8 cellular contexts compared by ENCODE assay signal in genomic region chr10:75137533-75138438, GRCh38. TPM values are rescaled to one million over a fixed set of nuclear protein-coding genes. Genes with fewer than 3 reads are reported as not detected.
DNase-seq lines count a peak whose midpoint lies in the region; ATAC-seq and TF ChIP-seq lines count a peak whose summit lies in the region.

No MANE protein-coding gene starts in this region.

- DNase-seq in AG09309 (ENCODE audit: low read depth): peak; percentile 47
- DNase-seq in HCEC 1CT: peak; percentile 69
- no peak for DNase-seq in WTC11 (ENCODE audit: low spot score)
- no peak for DNase-seq in left ventricle myocardium inferior
- no peak for DNase-seq in lower lobe of right lung
- DNase-seq in GOT3 (lab: John Stamatoyannopoulos, UW): no peak

- H3K36me3 Mint-ChIP-seq in WTC11: peaks cover 3% of the 10 kb centered on the region; the same call in 1 of the 2 replicates

- no peaks in the 10 kb centered on the region for H3K27me3 Mint-ChIP-seq in WTC11 (ENCODE audit: low read depth)

- no peak for TF ChIP-seq CTCF in AG09309 (IDR thresholded peaks at IDR 0.05; ENCODE audit: control insufficient read depth, insufficient read depth, low read depth, low read length, missing control alignments)
- no peak for TF ChIP-seq CTCF in WTC11 (IDR thresholded peaks at IDR 0.05)
- TF ChIP-seq CTCF in left ventricle myocardium inferior (IDR thresholded peaks at IDR 0.05; ENCODE audit: borderline replicate concordance): no peak
- TF ChIP-seq CTCF in lower lobe of right lung (IDR thresholded peaks at IDR 0.05): no peak

- peaks cover 26% of the 10 kb centered on the region for H3K4me1 Mint-ChIP-seq in WTC11

- ATAC-seq in WTC11 (no peak), GM21526 (IDR thresholded peaks at IDR 0.05; ENCODE audit: low FRiP score, unreplicated experiment) (no peak), lower lobe of right lung (no peak), GM18868 (IDR thresholded peaks at IDR 0.05; ENCODE audit: unreplicated experiment) (no peak)

- H3K9me3 ChIP-seq in left ventricle myocardium inferior (replicated peaks) (no peaks in the 10 kb centered on the region), lower lobe of right lung (no peaks in the 10 kb centered on the region)

- intact Hi-C loops in left ventricle myocardium inferior (cut with micrococcal nuclease): no loop called here
- intact Hi-C loops in lower lobe of right lung (cut with DNase I): no loop called here

- H3K36me3 ChIP-seq in left ventricle myocardium inferior: no peaks in the 10 kb centered on the region
- H3K36me3 ChIP-seq in lower lobe of right lung: no peaks in the 10 kb centered on the region

- POLR2A ChIA-PET in WTC11 (lab: Charles Lee): no interaction called here

- H3K27ac Mint-ChIP-seq in WTC11: peak overlapping the region; percentile 66

- no peak overlapping the region for H3K4me3 Mint-ChIP-seq in WTC11

- CTCF ChIA-PET in WTC11 (lab: Charles Lee): interaction anchor here (0.7 to 1.3 kb wide), 2 partner anchors 96 to 544 kb away, joined by 3 read pairs; no protein-coding TSS in a partner anchor

- H3K27me3 ChIP-seq in left ventricle myocardium inferior (ENCODE audit: low read depth) (no peaks in the 10 kb centered on the region), lower lobe of right lung (ENCODE audit: low read depth) (no peaks in the 10 kb centered on the region)

- H3K9me3 Mint-ChIP-seq in WTC11: peaks cover 6% of the 10 kb centered on the region; the same call in 1 of the 2 replicates

- H3K27ac ChIP-seq in left ventricle myocardium inferior (replicated peaks) (peak overlapping the region; percentile 17), lower lobe of right lung (no peak overlapping the region)

- no peak overlapping the region for H3K4me3 ChIP-seq in AG09309 (ENCODE audit: control insufficient read depth, low read depth, low read length)
- H3K4me3 ChIP-seq in left ventricle myocardium inferior: no peak overlapping the region
- no peak overlapping the region for H3K4me3 ChIP-seq in lower lobe of right lung

- H3K4me1 ChIP-seq in left ventricle myocardium inferior (peaks cover 29% of the 10 kb centered on the region), lower lobe of right lung (peaks cover 13% of the 10 kb centered on the region)

TF ChIP-seq in WTC11, 78 proteins besides CTCF, POLR2A, EP300 and RAD21 (continues in another document):
- TF ChIP-seq RORB (CRISPR knock-in tag; IDR thresholded peaks at IDR 0.05) (no peak), FOXP4 (CRISPR knock-in tag; IDR thresholded peaks at IDR 0.05) (no peak), NFE2L1 (CRISPR knock-in tag; IDR thresholded peaks at IDR 0.05) (no peak), HMGXB4 (CRISPR knock-in tag; IDR thresholded peaks at IDR 0.05) (no peak), ARID4B (CRISPR knock-in tag; IDR thresholded peaks at IDR 0.05; ENCODE audit: borderline replicate concordance) (no peak), GRHL2 (CRISPR knock-in tag; IDR thresholded peaks at IDR 0.05; ENCODE audit: insufficient replicate concordance, severe bottlenecking) (no peak), ZNF263 (CRISPR knock-in tag; IDR thresholded peaks at IDR 0.05; ENCODE audit: low read depth) (no peak), GTF2I (CRISPR knock-in tag; conservative IDR thresholded peaks at IDR 0.05) (no peak), TEAD1 (CRISPR knock-in tag; IDR thresholded peaks at IDR 0.05) (no peak), ELF4 (CRISPR knock-in tag; IDR thresholded peaks at IDR 0.05; ENCODE audit: low read depth) (no peak), MAX (CRISPR knock-in tag; IDR thresholded peaks at IDR 0.05) (no peak), AR (CRISPR knock-in tag; IDR thresholded peaks at IDR 0.05) (no peak), SOX15 (CRISPR knock-in tag; IDR thresholded peaks at IDR 0.05) (no peak), TCF7 (CRISPR knock-in tag; IDR thresholded peaks at IDR 0.05; ENCODE audit: low read depth) (no peak)

RNA-seq across cellular contexts. Expression of gene SAMD8, which starts 26.3 kb away (rescaled TPM):
- total RNA-seq in WTC11 (2021): 20.9 to 23.0 TPM (median 21.7 TPM) in 3 replicates
- 24.6 TPM for total RNA-seq in left ventricle myocardium inferior
- total RNA-seq in lower lobe of right lung: 21.7 TPM

Comparison
In these comparisons a context has a peak if more than half of its experiments do, and no peak if none do; other contexts are left out.
1. DNase-seq: peak in AG09309 (single experiment) and HCEC 1CT (single experiment); none in WTC11 (single experiment), left ventricle myocardium inferior (single experiment), lower lobe of right lung (single experiment) and GOT3 (single experiment).